13 cellular contexts compared by ENCODE assay signal in the genomic region with DNA sequence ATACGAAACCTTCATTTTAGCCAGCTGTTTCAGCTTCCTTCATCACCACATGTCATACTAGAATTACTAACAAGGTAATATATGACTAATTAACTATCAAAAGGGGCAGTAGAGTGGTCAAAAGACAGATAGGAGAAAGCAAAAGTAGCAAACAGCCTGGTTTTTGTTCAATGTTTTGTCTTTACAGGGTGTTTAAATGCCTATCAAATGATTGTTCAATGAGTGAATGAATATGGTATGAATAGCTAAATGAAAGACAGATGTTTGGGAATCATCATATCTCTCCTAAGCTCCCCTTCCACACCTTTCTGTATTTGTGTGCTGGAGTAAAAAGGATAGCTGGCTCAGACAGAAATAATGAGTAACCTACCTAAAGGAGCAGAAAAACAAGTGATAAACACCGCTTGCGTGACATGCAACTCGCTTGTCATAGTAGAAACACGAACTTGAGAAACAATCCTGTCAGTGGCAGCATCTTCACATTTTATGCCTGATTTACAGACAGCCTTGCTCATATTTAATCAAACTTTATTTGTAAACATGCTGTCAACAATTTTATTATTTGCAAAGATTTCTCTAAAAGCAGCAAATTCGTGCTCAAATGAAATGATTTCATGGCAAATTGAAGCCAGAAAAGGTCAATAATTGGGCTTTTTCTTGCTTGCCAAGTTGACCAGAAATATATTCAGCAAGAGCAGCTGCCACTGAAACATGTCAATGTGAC.
DNase-seq lines count a peak whose midpoint lies in the region; ATAC-seq and TF ChIP-seq lines count a peak whose summit lies in the region.
"Had no signal": no experiment of that assay in that cellular context is flagged by ENCODE, and none has a peak within 500 bp of the region (broad histone marks: within the 10 kb centered on the region; RNA-seq: fewer than 3 reads in every experiment).

No MANE protein-coding gene starts in this region.

- TF ChIP-seq CTCF in foreskin fibroblast (IDR thresholded peaks at IDR 0.05; ENCODE audit: low read depth, low read length) = no peak

- DNase-seq in GM04504 (ENCODE audit: low read depth) (peak; percentile 76), foreskin fibroblast (peak; percentile 11 to 55), cerebellar nuclear complex (lab: John Stamatoyannopoulos, UW) (no peak), HUDEP-2 (lab: John Stamatoyannopoulos, UW; ENCODE audit: unreplicated experiment in 76 of 76) (no peak), retina (no peak), AG08395 (ENCODE audit: low spot score) (no peak)
- DNase-seq: activated B cell treated with CpG ODN at 0.5 μM for 24 hours, cortex of kidney, kidney had no signal

- H3K4me3 ChIP-seq in foreskin fibroblast (ENCODE audit: low read depth in 1 of 2, low read length in 2 of 2) = no peak overlapping the region
- H3K4me3 ChIP-seq: BLaER1 treated with 17β-estradiol and CSF1 and Interleukin-3, amounts not matched to agents 10 nM and 100 nM had no signal

- peak; percentile 67 for ATAC-seq in GM21528 (IDR thresholded peaks at IDR 0.05; ENCODE audit: low FRiP score, unreplicated experiment)
- ATAC-seq in HG03196 (IDR thresholded peaks at IDR 0.05; ENCODE audit: unreplicated experiment) = peak; percentile 91
- ATAC-seq: foreskin keratinocyte had no signal

Comparison
In these comparisons a context has a peak if more than half of its experiments do, and no peak if none do; other contexts are left out.
1. DNase-seq: peak in GM04504 (single experiment) and foreskin fibroblast (2 of 2); none in cerebellar nuclear complex (0 of 2), HUDEP-2 (0 of 76), retina (single experiment) and AG08395 (single experiment).